In genomic region chr9:133782157-133783130, GRCh38 we compare ENCODE assay signal across 8 cellular contexts. TPM values are rescaled to one million over a fixed set of nuclear protein-coding genes. Genes with fewer than 3 reads are reported as not detected.
A peak's percentile ranks its signal among the peaks of the same experiment; 100 is the strongest.
DNase-seq lines count a peak whose midpoint lies in the region; ATAC-seq and TF ChIP-seq lines count a peak whose summit lies in the region.

No MANE protein-coding gene starts in this region.

- ATAC-seq in IMR-90 (ENCODE audit: low read depth): peak; percentile 96
- peak in 7 of 8 donors; percentile 34 to 73 (median 62) for ATAC-seq in heart right ventricle
- ATAC-seq in GM18868 (IDR thresholded peaks at IDR 0.05; ENCODE audit: unreplicated experiment): no peak
- no peak for ATAC-seq in HG02623 (IDR thresholded peaks at IDR 0.05; ENCODE audit: unreplicated experiment)

- H3K4me1 ChIP-seq in IMR-90 (ENCODE audit: control insufficient read depth, insufficient read depth, low read length) (no peaks in the 10 kb centered on the region), heart right ventricle (peaks cover 0 to 16% (median 0%) of the 10 kb centered on the region in 9 donors)

- no peaks in the 10 kb centered on the region for H4K20me1 ChIP-seq in IMR-90 (ENCODE audit: insufficient read depth, low read length)

- no peak overlapping the region for H2AFZ ChIP-seq in IMR-90 (replicated peaks; ENCODE audit: low read length, poor library complexity)

- no peak overlapping the region for H3K23ac ChIP-seq in IMR-90 (ENCODE audit: low read depth, low read length)

- H2AK9ac ChIP-seq in IMR-90 (replicated peaks; ENCODE audit: low read depth, low read length, poor library complexity): no peak overlapping the region

- H3K4me2 ChIP-seq in IMR-90 (ENCODE audit: low read depth, low read length): no peak overlapping the region

- intact Hi-C loops in IMR-90 (cut with micrococcal nuclease) (loop anchor here (1.0 kb wide), 1 partner anchor 212 kb away; no protein-coding TSS in a partner anchor), heart right ventricle (cut with DNase I) (loop anchor here in 4 of 10 donors (2.0 kb wide), 1 partner anchor 212 kb away; no protein-coding TSS in a partner anchor)

- H3K14ac ChIP-seq in IMR-90 (replicated peaks; ENCODE audit: low read depth, low read length): no peak overlapping the region

- no peak overlapping the region for H4K91ac ChIP-seq in IMR-90 (ENCODE audit: insufficient read depth, low read depth, low read length)

- H3K27me3 ChIP-seq in IMR-90 (ENCODE audit: control insufficient read depth, insufficient read depth, low read length) (no peaks in the 10 kb centered on the region), heart right ventricle (no peaks in the 10 kb centered on the region)

- CTCF ChIA-PET in IMR-90 (lab: Yijun Ruan, JAX): interaction anchor here (0.6 to 3.2 kb wide), 13 partner anchors 9 to 660 kb away, joined by 3 to 24 read pairs (median 3); no protein-coding TSS in a partner anchor

- peaks cover 39% of the 10 kb centered on the region for H3K36me3 ChIP-seq in IMR-90 (ENCODE audit: control insufficient read depth, insufficient read depth, low read length)
- H3K36me3 ChIP-seq in heart right ventricle: peaks cover 0 to 39% (median 0%) of the 10 kb centered on the region in 9 donors

- DNase-seq in COR-L47 (lab: John Stamatoyannopoulos, UW) (peak; percentile 55), IMR-90 (peak; percentile 62), SKM-1 (lab: John Stamatoyannopoulos, UW; ENCODE audit: unreplicated experiment) (peak; percentile 44), heart right ventricle (peak; percentile 69 to 74), retina (peak; percentile 68)
- peak; percentile 36 for DNase-seq in activated naive CD8-positive, alpha-beta T cell treated with anti-CD3 and anti-CD28 coated beads, Interleukin-2, amount 50 U/mL, for 16 hours (ENCODE audit: low read depth, low spot score)

- TSS peak; percentile 46 for BruUV-seq in IMR-90 (replicated peaks; lab: Mats Ljungman, UMichigan)

- 86% methylated on average over 1 of the region's 16 CpGs; no CpG with 5 or more reads in 1 of the 2 experiments for WGBS in IMR-90 (ENCODE audit: extremely low coverage in 2 of 2, insufficient read length in 1 of 2), 2 experiments
- 53 to 56% methylated on average over 16 of the region's 16 CpGs for WGBS in heart right ventricle, 2 donors

- dilution Hi-C loops in IMR-90 (cut with HindIII; ENCODE audit: low sequenced_read_pairs, unreplicated experiment): loop anchor here (25.0 kb wide), 1 partner anchor 230 kb away; no protein-coding TSS in a partner anchor

- no peak overlapping the region for H3K9ac ChIP-seq in IMR-90 (ENCODE audit: low read depth, low read length)

- no peak overlapping the region for H4K5ac ChIP-seq in IMR-90 (ENCODE audit: low read depth, low read length)

- peaks cover 0 to 6% of the 10 kb centered on the region in 2 experiments; a peak in 1 of 4 replicates for H3K79me1 ChIP-seq in IMR-90 (ENCODE audit: low read depth in 1 of 2, low read length in 2 of 2)

- H2BK15ac ChIP-seq in IMR-90 (ENCODE audit: low read depth, low read length): no peak overlapping the region

- H3K4ac ChIP-seq in IMR-90 (ENCODE audit: low read depth, low read length): no peak overlapping the region

- no peak overlapping the region for H3K18ac ChIP-seq in IMR-90 (ENCODE audit: low read depth, low read length)

- H2BK20ac ChIP-seq in IMR-90 (ENCODE audit: low read depth, low read length): no peak overlapping the region

- H3K56ac ChIP-seq in IMR-90 (ENCODE audit: extremely low read depth, insufficient read depth, low read length): no peak overlapping the region

- no peak for TF ChIP-seq POLR2A in IMR-90 (IDR thresholded peaks at IDR 0.05; ENCODE audit: low read depth, low read length)

- H2AK5ac ChIP-seq in IMR-90 (ENCODE audit: low read depth, low read length): no peak overlapping the region

- no peak overlapping the region for H3K4me3 ChIP-seq in IMR-90 (ENCODE audit: insufficient read depth, low read depth, low read length)
- no peak overlapping the region for H3K4me3 ChIP-seq in heart right ventricle

- peak; percentile 72 for TF ChIP-seq RAD21 in IMR-90 (IDR thresholded peaks at IDR 0.05; ENCODE audit: low read length)

- TF ChIP-seq CTCF in IMR-90 (conservative IDR thresholded peaks at IDR 0.05; ENCODE audit: low read depth, low read length): peak; percentile 84
- peak; percentile 69 to 89 (median 81) for TF ChIP-seq CTCF in heart right ventricle (IDR thresholded peaks at IDR 0.05)

- H3K9me3 ChIP-seq in IMR-90 (ENCODE audit: control insufficient read depth, insufficient read depth, low read length) (no peaks in the 10 kb centered on the region), heart right ventricle (no peaks in the 10 kb centered on the region)

- in situ Hi-C loops in IMR-90 (cut with MboI; ENCODE audit: low sequenced_read_pairs): loop anchor here (25.0 kb wide), 1 partner anchor 355 kb away; the partner anchor contains the start of gene WDR5

- POLR2A ChIA-PET in IMR-90 (lab: Charles Lee; ENCODE audit: unreplicated experiment): interaction anchor here (1.1 kb wide), 1 partner anchor 211 kb away, joined by 3 read pairs; no protein-coding TSS in a partner anchor

- 0 out of 2 replicates have a peak, but pooled peaks cover 3% of the 10 kb centered on the region for H3K9me1 ChIP-seq in IMR-90 (ENCODE audit: insufficient read depth, low read length)

- no peak overlapping the region for H4K8ac ChIP-seq in IMR-90 (ENCODE audit: low read depth in 2 of 2, low read length in 2 of 2)

- H2BK120ac ChIP-seq in IMR-90 (ENCODE audit: low read depth, low read length): no peak overlapping the region

- H2BK5ac ChIP-seq in IMR-90 (ENCODE audit: low read depth, low read length, poor library complexity, severe bottlenecking): no peak overlapping the region

- H3K27ac ChIP-seq in IMR-90 (ENCODE audit: insufficient read depth, low read length) (no peak overlapping the region), heart right ventricle (no peak overlapping the region)

TF ChIP-seq in IMR-90, 13 proteins besides CTCF, POLR2A, EP300 and RAD21:
- TF ChIP-seq SMC3 (IDR thresholded peaks at IDR 0.05; ENCODE audit: low read depth, low read length) (peak; percentile 79), MAZ (IDR thresholded peaks at IDR 0.05; ENCODE audit: borderline replicate concordance, low read depth, low read length) (no peak)

RNA-seq across cellular contexts. Expression of gene SARDH, which starts 44.3 kb away (rescaled TPM):
- total RNA-seq in IMR-90 (2012; rRNA removed) (4.7 and 5.0 TPM in 2 replicates), heart right ventricle (1 to 10 TPM in 2 of 10 donors, under 1 TPM in 8; 0.28 to 1.8 (median 0.68) TPM)
- polyA plus RNA-seq in IMR-90 (2012; rRNA removed) (7.5 and 8.5 TPM in 2 replicates), heart right ventricle (under 1 TPM; 0.38 to 0.44 TPM)
- 5.0 and 8.3 TPM in 2 replicates for polyA plus RNA-seq in IMR-90 (2012; cell fraction: cytosol; rRNA removed)
- polyA plus RNA-seq in IMR-90 (2012; cell fraction: nucleus; rRNA removed; ENCODE audit: low replicate concordance): 9.2 and 23.8 TPM in 2 replicates

Comparison
In these comparisons a context has a peak if more than half of its experiments do, and no peak if none do; other contexts are left out.
1. ATAC-seq: peak in IMR-90 (single experiment) and heart right ventricle (7 of 8); none in GM18868 (single experiment) and HG02623 (single experiment).
2. Peak in every context shown above with its lines, with median percentiles within 50 percentile points of each other: DNase-seq.